In the genomic region with DNA sequence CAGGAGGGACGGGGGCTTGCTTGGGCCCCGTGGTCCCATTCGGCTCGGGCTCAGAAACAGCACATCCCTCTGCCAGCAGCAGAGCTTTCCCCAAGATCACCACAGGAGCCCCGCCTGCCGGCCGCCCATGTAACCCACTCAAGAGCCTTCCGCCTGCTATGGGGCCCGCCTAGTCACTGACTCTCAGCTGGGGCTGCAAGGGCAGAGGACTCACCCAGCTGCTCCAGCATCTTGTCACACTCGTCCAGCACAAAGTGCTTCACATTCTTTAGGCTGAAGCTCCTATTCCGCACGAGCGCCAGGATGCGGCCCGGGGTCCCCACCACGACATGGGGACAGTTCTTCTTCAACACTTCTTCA, we compare ENCODE assay signal across 19 cellular contexts. TPM values are rescaled to one million over a fixed set of nuclear protein-coding genes. Genes with fewer than 3 reads are reported as not detected.
DNase-seq lines count a peak whose midpoint lies in the region; ATAC-seq and TF ChIP-seq lines count a peak whose summit lies in the region.
"Had no signal": no experiment of that assay in that cellular context is flagged by ENCODE, and none has a peak within 500 bp of the region (broad histone marks: within the 10 kb centered on the region; RNA-seq: fewer than 3 reads in every experiment).

No MANE protein-coding gene starts in this region.

- peaks cover 78% of the 10 kb centered on the region for H3K36me3 ChIP-seq in neutrophil
- H3K36me3 ChIP-seq: neural progenitor cell had no signal

- no peaks in the 10 kb centered on the region for H3K27me3 Mint-ChIP-seq in activated CD8-positive, alpha-beta memory T cell treated with anti-CD3 and anti-CD28 coated beads, Interleukin-2, amount 10 ng/mL, durations not matched to agents 7 days and 5 days
- no peaks in the 10 kb centered on the region for H3K27me3 Mint-ChIP-seq in activated naive CD8-positive, alpha-beta T cell

- ATAC-seq in activated CD8-positive, alpha-beta memory T cell treated with anti-CD3 and anti-CD28 coated beads, Interleukin-2, amount 10 ng/mL, durations not matched to agents 7 days and 5 days, result no peak

- no peak for TF ChIP-seq CTCF in neutrophil (IDR thresholded peaks at IDR 0.05)

- CTCF ChIA-PET in activated CD8-positive, alpha-beta memory T cell treated with anti-CD3 and anti-CD28 coated beads, Interleukin-2, amount 10 ng/mL, durations not matched to agents 7 days and 5 days (lab: Charles Lee), result interaction anchor here (0.7 to 14.1 kb wide), 5 partner anchors 28 to 69 kb away, joined by 3 to 211 read pairs (median 7); no protein-coding TSS in a partner anchor

- no peak overlapping the region for H3K4me3 Mint-ChIP-seq in activated CD8-positive, alpha-beta memory T cell treated with anti-CD3 and anti-CD28 coated beads, Interleukin-2, amount 10 ng/mL, durations not matched to agents 7 days and 5 days
- H3K4me3 Mint-ChIP-seq in activated naive CD8-positive, alpha-beta T cell, result no peak overlapping the region
- H3K4me3 Mint-ChIP-seq: H9, neural progenitor cell had no signal

- H3K27ac ChIP-seq in neutrophil, result peak overlapping the region; percentile 35
- H3K27ac ChIP-seq: breast epithelium, neural progenitor cell had no signal

- H3K9me3 Mint-ChIP-seq in activated CD8-positive, alpha-beta memory T cell treated with anti-CD3 and anti-CD28 coated beads, Interleukin-2, amount 10 ng/mL, durations not matched to agents 7 days and 5 days (ENCODE audit: low read depth), result no peaks in the 10 kb centered on the region
- no peaks in the 10 kb centered on the region for H3K9me3 Mint-ChIP-seq in activated naive CD8-positive, alpha-beta T cell (ENCODE audit: low read depth)
- H3K9me3 Mint-ChIP-seq: H9, neural progenitor cell had no signal

- H3K27me3 ChIP-seq in neutrophil, result no peaks in the 10 kb centered on the region
- H3K27me3 ChIP-seq: breast epithelium, neural progenitor cell, transverse colon had no signal

- H3K4me3 ChIP-seq in neutrophil (ENCODE audit: low read depth in 1 of 2, low read length in 1 of 2), result no peak overlapping the region
- H3K4me3 ChIP-seq: breast epithelium, neural progenitor cell, transverse colon had no signal

- peak overlapping the region; percentile 85 for H3K27ac Mint-ChIP-seq in activated CD8-positive, alpha-beta memory T cell treated with anti-CD3 and anti-CD28 coated beads, Interleukin-2, amount 10 ng/mL, durations not matched to agents 7 days and 5 days
- H3K27ac Mint-ChIP-seq in activated naive CD8-positive, alpha-beta T cell, result peak overlapping the region; percentile 66
- H3K27ac Mint-ChIP-seq: H9, neural progenitor cell had no signal

- H3K4me1 ChIP-seq in neutrophil (ENCODE audit: control insufficient read depth in 1 of 2, insufficient read depth in 1 of 2, low read depth in 1 of 2, low read length in 1 of 2), result peaks cover 0 to 6% of the 10 kb centered on the region in 2 experiments
- H3K4me1 ChIP-seq: breast epithelium, neural progenitor cell had no signal

- H3K9me3 ChIP-seq in neutrophil, result peaks cover 10% of the 10 kb centered on the region
- H3K9me3 ChIP-seq: breast epithelium, transverse colon had no signal

- peaks cover 74% of the 10 kb centered on the region for H3K36me3 Mint-ChIP-seq in activated CD8-positive, alpha-beta memory T cell treated with anti-CD3 and anti-CD28 coated beads, Interleukin-2, amount 10 ng/mL, durations not matched to agents 7 days and 5 days
- H3K36me3 Mint-ChIP-seq in activated naive CD8-positive, alpha-beta T cell, result no peaks in the 10 kb centered on the region

- intact Hi-C loops in posterior cingulate gyrus (cut with DNase I), result no loop called here

- peaks cover 72% of the 10 kb centered on the region for H3K4me1 Mint-ChIP-seq in activated CD8-positive, alpha-beta memory T cell treated with anti-CD3 and anti-CD28 coated beads, Interleukin-2, amount 10 ng/mL, durations not matched to agents 7 days and 5 days
- H3K4me1 Mint-ChIP-seq in activated naive CD8-positive, alpha-beta T cell (ENCODE audit: low read depth), result peaks cover 33% of the 10 kb centered on the region

- no peak for DNase-seq in activated CD8-positive, alpha-beta memory T cell treated with anti-CD3 and anti-CD28 coated beads, Interleukin-2, amount 10 ng/mL, durations not matched to agents 7 days and 5 days
- DNase-seq in activated CD8-positive, alpha-beta memory T cell treated with anti-CD3 and anti-CD28 coated beads for 24 hours, result no peak
- DNase-seq in NCI-H2107 treated with DMSO at 0.1 percent for 48 hours (lab: John Stamatoyannopoulos, UW; ENCODE audit: unreplicated experiment) (peak; percentile 37), DMS53 (lab: John Stamatoyannopoulos, UW) (no peak), posterior cingulate gyrus (no peak), NCI-H128 (lab: John Stamatoyannopoulos, UW; ENCODE audit: unreplicated experiment) (no peak)
- DNase-seq: C1 segment of cervical spinal cord, H9, kidney glomerular epithelial cell, mesendoderm, MV-4-11, NCI-H187 treated with DMSO at 0.1 percent for 48 hours, NCI-H510A treated with DMSO at 0.1 percent for 48 hours, Right ventricle myocardium superior, transverse colon had no signal

RNA-seq across cellular contexts. Expression of a gene that starts 8.4 kb away (rescaled TPM):
- total RNA-seq in activated CD8-positive, alpha-beta memory T cell treated with anti-CD3 and anti-CD28 coated beads, Interleukin-2, amount 10 ng/mL, durations not matched to agents 7 days and 5 days, result 100 to 1,000 TPM; 273 to 311 TPM

RNA-seq across cellular contexts. Expression of a gene that starts 22.4 kb away (rescaled TPM):
- 100 to 1,000 TPM; 224 to 236 TPM for total RNA-seq in activated CD8-positive, alpha-beta memory T cell treated with anti-CD3 and anti-CD28 coated beads, Interleukin-2, amount 10 ng/mL, durations not matched to agents 7 days and 5 days

RNA-seq across cellular contexts. Expression of a gene that starts 29.5 kb away (rescaled TPM):
- 100 to 1,000 TPM; 276 to 311 TPM for total RNA-seq in activated CD8-positive, alpha-beta memory T cell treated with anti-CD3 and anti-CD28 coated beads, Interleukin-2, amount 10 ng/mL, durations not matched to agents 7 days and 5 days
